Comparison of ENCODE assay signal across 10 cellular contexts in genomic region chrX:44898411-44899221, GRCh38. TPM values are rescaled to one million over a fixed set of nuclear protein-coding genes. Genes with fewer than 3 reads are reported as not detected.
DNase-seq lines count a peak whose midpoint lies in the region; ATAC-seq and TF ChIP-seq lines count a peak whose summit lies in the region.
"Had no signal": no experiment of that assay in that cellular context is flagged by ENCODE, and none has a peak within 500 bp of the region (broad histone marks: within the 10 kb centered on the region; RNA-seq: fewer than 3 reads in every experiment).

No MANE protein-coding gene starts in this region.

- H4K20me1 ChIP-seq in OCI-LY3 (ENCODE audit: insufficient read depth, low read length): peaks cover 53% of the 10 kb centered on the region

- intact Hi-C loops in CD8-positive, alpha-beta T cell (cut with DNase I, micrococcal nuclease): loop anchor here in 1 of 2 experiments (10.0 kb wide), 1 partner anchor 1964 kb away; no protein-coding TSS in a partner anchor
- intact Hi-C loops in lower leg skin (cut with DNase I; ENCODE audit: low total_unique reads): no loop called here

- no peak overlapping the region for H2AFZ ChIP-seq in OCI-LY3 (ENCODE audit: low read depth, low read length)

- TF ChIP-seq POLR2A in lower leg skin (IDR thresholded peaks at IDR 0.05): no peak

- H3K4me3 ChIP-seq in CD8-positive, alpha-beta T cell (ENCODE audit: low read depth, low read length): no peak overlapping the region
- H3K4me3 ChIP-seq in OCI-LY3 (ENCODE audit: low read length) (no peak overlapping the region), lower leg skin (ENCODE audit: low read depth, poor library complexity, severe bottlenecking) (no peak overlapping the region)

- H3K36me3 ChIP-seq in CD8-positive, alpha-beta T cell (ENCODE audit: insufficient read depth, low read length): no peaks in the 10 kb centered on the region
- peaks cover 2% of the 10 kb centered on the region for H3K36me3 ChIP-seq in OCI-LY3 (replicated peaks; ENCODE audit: low read depth, low read length)

- peak overlapping the region; percentile 18 for H3K27ac Mint-ChIP-seq in CD8-positive, alpha-beta T cell

- peaks cover 15% of the 10 kb centered on the region for H3K36me3 Mint-ChIP-seq in CD8-positive, alpha-beta T cell

- WGBS in lower leg skin, 2 donors: 75 to 89% methylated on average over 2 to 3 of the region's 3 CpGs

- CTCF ChIA-PET in CD8-positive, alpha-beta T cell (lab: Charles Lee): no interaction called here

- peaks cover 98% of the 10 kb centered on the region for H3K79me2 ChIP-seq in OCI-LY3 (ENCODE audit: low read length)

- H3K27ac ChIP-seq in CD8-positive, alpha-beta T cell (ENCODE audit: low read depth, low read length): no peak overlapping the region
- no peak overlapping the region for H3K27ac ChIP-seq in OCI-LY3 (ENCODE audit: low read length)

- H3K4me1 ChIP-seq in CD8-positive, alpha-beta T cell (ENCODE audit: insufficient read depth, low read length): peaks cover 19% of the 10 kb centered on the region
- peaks cover 19% of the 10 kb centered on the region for H3K4me1 ChIP-seq in OCI-LY3 (ENCODE audit: low read length)

- H3K27me3 ChIP-seq in CD8-positive, alpha-beta T cell (ENCODE audit: insufficient read depth, low read length): no peaks in the 10 kb centered on the region
- no peaks in the 10 kb centered on the region for H3K27me3 ChIP-seq in OCI-LY3 (ENCODE audit: low read depth, low read length)

- ATAC-seq in CD8-positive, alpha-beta T cell: peak; percentile 23
- ATAC-seq in GM19397 (IDR thresholded peaks at IDR 0.05; ENCODE audit: unreplicated experiment) (peak; percentile 48), HG03521 (IDR thresholded peaks at IDR 0.05; ENCODE audit: unreplicated experiment) (no peak)

- no peak for DNase-seq in CD8-positive, alpha-beta T cell
- DNase-seq in fibroblast of gingiva (ENCODE audit: low read depth): peak; percentile 3
- DNase-seq in T-helper 9 cell: no peak
- DNase-seq in superior temporal gyrus (ENCODE audit: extremely low spot score): no peak
- DNase-seq in lower leg skin (ENCODE audit: low spot score in 2 of 2): no peak
- DNase-seq: occipital lobe had no signal

- H3K9ac ChIP-seq in OCI-LY3 (ENCODE audit: low read length): no peak overlapping the region

- POLR2A ChIA-PET in CD8-positive, alpha-beta T cell (lab: Charles Lee): interaction anchor here (1.2 to 1.3 kb wide), 2 partner anchors 23 to 198 kb away, joined by 3 to 4 read pairs; no protein-coding TSS in a partner anchor

- no peak for TF ChIP-seq CTCF in CD8-positive, alpha-beta T cell (IDR thresholded peaks at IDR 0.05)
- TF ChIP-seq CTCF in OCI-LY3 (IDR thresholded peaks at IDR 0.05; ENCODE audit: low read depth, low read length): no peak
- no peak for TF ChIP-seq CTCF in lower leg skin (IDR thresholded peaks at IDR 0.05)

- H3K4me2 ChIP-seq in OCI-LY3 (ENCODE audit: low read length): peak overlapping the region; percentile 44; the same call in 1 of the 2 replicates

- H3K4me3 Mint-ChIP-seq in CD8-positive, alpha-beta T cell: peak overlapping the region; percentile 11

- H3K9me3 Mint-ChIP-seq in CD8-positive, alpha-beta T cell: peaks cover 7% of the 10 kb centered on the region

- no peaks in the 10 kb centered on the region for H3K27me3 Mint-ChIP-seq in CD8-positive, alpha-beta T cell (ENCODE audit: low read depth)

- peaks cover 49% of the 10 kb centered on the region for H3K4me1 Mint-ChIP-seq in CD8-positive, alpha-beta T cell (ENCODE audit: low read depth)

- H3K9me3 ChIP-seq in CD8-positive, alpha-beta T cell (ENCODE audit: low read length): no peaks in the 10 kb centered on the region
- peaks cover 4% of the 10 kb centered on the region for H3K9me3 ChIP-seq in OCI-LY3 (ENCODE audit: insufficient read depth, low read length)

RNA-seq across cellular contexts. Expression of gene KDM6A, which starts 25.6 kb away (rescaled TPM):
- 10 to 100 TPM; 61.5 to 63.5 TPM for total RNA-seq in CD8-positive, alpha-beta T cell
- 10 to 100 TPM; 30.3 to 88.2 (median 43.7) TPM for total RNA-seq in lower leg skin

RNA-seq across cellular contexts. Expression of gene DUSP21, which starts 54.8 kb away (rescaled TPM):
- total RNA-seq in CD8-positive, alpha-beta T cell: not detected
- total RNA-seq in lower leg skin: not detected
- total RNA-seq: occipital lobe, subcutaneous adipose tissue had no signal
